8 cellular contexts compared by ENCODE assay signal in the genomic region with DNA sequence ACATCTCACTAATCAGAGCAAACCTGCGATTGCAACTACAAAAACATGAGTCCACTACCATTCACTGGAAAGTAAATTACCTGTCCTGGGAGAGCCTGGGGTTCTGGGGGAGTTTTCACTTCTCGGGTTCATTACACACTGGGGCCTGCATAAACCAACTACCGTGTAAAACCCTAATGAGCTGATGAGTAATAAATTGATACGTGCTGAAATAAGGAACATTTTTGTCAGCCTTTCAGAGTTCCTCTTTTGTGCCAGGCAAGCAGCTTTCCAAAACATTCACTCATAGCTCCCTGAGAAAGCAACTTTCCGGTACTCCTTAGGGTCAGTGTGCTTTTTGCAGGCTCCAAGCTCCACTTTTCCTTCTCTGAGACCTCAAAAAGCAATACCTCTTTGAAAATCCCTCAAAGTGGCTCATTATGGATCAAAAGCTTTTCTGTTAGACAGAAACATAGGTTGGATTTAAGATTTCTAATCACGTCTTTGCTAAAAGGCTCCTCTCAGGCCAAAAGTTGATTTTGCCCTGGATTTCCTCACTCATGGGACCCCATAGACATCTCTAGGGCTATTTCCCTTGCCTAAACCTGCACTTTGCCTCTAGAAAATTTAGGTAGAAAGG.
DNase-seq lines count a peak whose midpoint lies in the region; ATAC-seq and TF ChIP-seq lines count a peak whose summit lies in the region.

No MANE protein-coding gene starts in this region.

- peaks cover 23% of the 10 kb centered on the region for H3K36me3 Mint-ChIP-seq in CD4-positive, CD25-positive, alpha-beta regulatory T cell
- H3K36me3 Mint-ChIP-seq in activated naive CD8-positive, alpha-beta T cell: peaks cover 12% of the 10 kb centered on the region

- H3K27ac Mint-ChIP-seq in CD4-positive, CD25-positive, alpha-beta regulatory T cell: peak overlapping the region; percentile 6 to 68 (median 60)
- H3K27ac Mint-ChIP-seq in activated naive CD8-positive, alpha-beta T cell: peak overlapping the region; percentile 73

- H3K36me3 ChIP-seq in CD4-positive, CD25-positive, alpha-beta regulatory T cell (ENCODE audit: control insufficient read depth, insufficient read depth, low read length): no peaks in the 10 kb centered on the region
- H3K36me3 ChIP-seq in osteoblast (ENCODE audit: insufficient read depth, low read length): no peaks in the 10 kb centered on the region

- H3K4me1 Mint-ChIP-seq in CD4-positive, CD25-positive, alpha-beta regulatory T cell: peaks cover 27 to 57% (median 50%) of the 10 kb centered on the region in 4 donors
- peaks cover 38% of the 10 kb centered on the region for H3K4me1 Mint-ChIP-seq in activated naive CD8-positive, alpha-beta T cell (ENCODE audit: low read depth)

- H4K20me1 ChIP-seq in osteoblast (ENCODE audit: insufficient read depth, low read length): no peaks in the 10 kb centered on the region

- no peak for TF ChIP-seq CTCF in osteoblast (IDR thresholded peaks at IDR 0.05; ENCODE audit: extremely low read depth, low read depth, low read length)

- no peaks in the 10 kb centered on the region for H3K79me2 ChIP-seq in osteoblast (ENCODE audit: insufficient read depth, low read length)

- H2AFZ ChIP-seq in osteoblast (ENCODE audit: low read length): peak overlapping the region; percentile 68

- ATAC-seq in CD4-positive, CD25-positive, alpha-beta regulatory T cell (ENCODE audit: low read depth in 2 of 2): peak; percentile 44 to 68
- ATAC-seq in GM19324 (IDR thresholded peaks at IDR 0.05; ENCODE audit: low FRiP score, unreplicated experiment) (peak; percentile 65), HG03196 (IDR thresholded peaks at IDR 0.05; ENCODE audit: unreplicated experiment) (peak; percentile 74)

- DNase-seq in CD4-positive, CD25-positive, alpha-beta regulatory T cell: no peak
- DNase-seq in osteoblast (ENCODE audit: insufficient read length, low spot score, missing footprints) (peak; percentile 29), NCI-H69 (lab: John Stamatoyannopoulos, UW) (no peak), HT-29 (ENCODE audit: low spot score) (no peak), SK-N-DZ (ENCODE audit: low spot score) (no peak)

- peaks cover 12% of the 10 kb centered on the region for H3K4me1 ChIP-seq in CD4-positive, CD25-positive, alpha-beta regulatory T cell (ENCODE audit: control insufficient read depth, insufficient read depth, low read length, poor library complexity, severe bottlenecking)
- peaks cover 5% of the 10 kb centered on the region for H3K4me1 ChIP-seq in osteoblast (ENCODE audit: insufficient read depth, low read length)

- H3K4me3 ChIP-seq in CD4-positive, CD25-positive, alpha-beta regulatory T cell (ENCODE audit: low read depth, low read length): peak overlapping the region; percentile 51
- H3K4me3 ChIP-seq in osteoblast (ENCODE audit: insufficient read depth, low read length): no peak overlapping the region

- H3K27ac ChIP-seq in CD4-positive, CD25-positive, alpha-beta regulatory T cell (ENCODE audit: insufficient read depth, low read length, poor library complexity, severe bottlenecking): no peak overlapping the region
- no peak overlapping the region for H3K27ac ChIP-seq in osteoblast (ENCODE audit: low read depth, low read length)

- no peaks in the 10 kb centered on the region for H3K9me3 ChIP-seq in CD4-positive, CD25-positive, alpha-beta regulatory T cell (ENCODE audit: control insufficient read depth in 2 of 2, low read length in 2 of 2)
- no peaks in the 10 kb centered on the region for H3K9me3 ChIP-seq in osteoblast (ENCODE audit: low read depth, low read length)

- H3K27me3 Mint-ChIP-seq in CD4-positive, CD25-positive, alpha-beta regulatory T cell: no peaks in the 10 kb centered on the region
- no peaks in the 10 kb centered on the region for H3K27me3 Mint-ChIP-seq in activated naive CD8-positive, alpha-beta T cell

- H3K4me3 Mint-ChIP-seq in CD4-positive, CD25-positive, alpha-beta regulatory T cell: peak overlapping the region in 3 of 4 donors; percentile 48 to 79 (median 59)
- H3K4me3 Mint-ChIP-seq in activated naive CD8-positive, alpha-beta T cell: no peak overlapping the region

- no peaks in the 10 kb centered on the region for H3K9me3 Mint-ChIP-seq in CD4-positive, CD25-positive, alpha-beta regulatory T cell
- no peaks in the 10 kb centered on the region for H3K9me3 Mint-ChIP-seq in activated naive CD8-positive, alpha-beta T cell (ENCODE audit: low read depth)

- peak overlapping the region; percentile 18 for H3K4me2 ChIP-seq in osteoblast (ENCODE audit: insufficient read depth, low read length)

- no peaks in the 10 kb centered on the region for H3K27me3 ChIP-seq in CD4-positive, CD25-positive, alpha-beta regulatory T cell (ENCODE audit: control insufficient read depth, insufficient read depth, low read length)
- no peaks in the 10 kb centered on the region for H3K27me3 ChIP-seq in osteoblast (ENCODE audit: insufficient read depth, low read length)
